Comparison of ENCODE assay signal across 8 cellular contexts in the genomic region with DNA sequence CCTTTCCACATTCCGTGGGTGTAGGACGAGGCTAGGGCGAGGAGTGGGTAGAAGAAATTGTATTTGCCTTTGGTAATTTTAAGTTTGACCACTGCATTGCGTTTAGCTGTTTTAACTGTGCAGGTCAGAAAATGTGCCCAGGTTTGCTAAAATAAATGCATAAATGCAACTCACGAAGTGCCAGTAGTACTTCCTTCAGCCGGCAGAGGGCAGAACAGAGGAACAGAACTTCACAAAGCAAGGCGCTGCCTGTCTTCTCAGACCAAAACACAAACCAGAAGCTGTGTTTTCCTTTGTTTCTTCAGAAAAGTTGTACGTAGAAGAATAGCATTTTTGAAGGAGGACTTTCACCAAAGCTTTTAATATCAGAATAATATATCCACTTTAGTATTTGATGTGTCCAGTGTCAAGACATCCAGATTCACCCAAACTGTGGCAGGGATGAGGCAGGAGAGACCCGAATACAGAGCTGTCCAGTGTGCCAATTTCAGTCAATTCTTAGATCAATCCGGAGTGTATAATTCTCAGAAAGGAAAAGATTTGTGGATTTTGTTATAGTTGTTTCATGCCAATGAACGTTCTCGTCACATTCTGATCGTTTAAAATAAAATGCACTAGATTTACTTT.
DNase-seq lines count a peak whose midpoint lies in the region; ATAC-seq, FAIRE-seq and TF ChIP-seq lines count a peak whose summit lies in the region.

No MANE protein-coding gene starts in this region.

- 34% methylated on average over 12 of the region's 13 CpGs for WGBS in mammary epithelial cell (ENCODE audit: low coverage, missing lambda C conversion rate)

- dilution Hi-C loops in mammary epithelial cell (cut with HindIII; ENCODE audit: low sequenced_read_pairs) = no loop called here

- CTCF ChIA-PET in mammary epithelial cell (lab: Charles Lee; ENCODE audit: low non-redundant PET) = interaction anchor here (0.7 kb wide), 1 partner anchor 404 kb away, joined by 3 read pairs; no protein-coding TSS in a partner anchor

- DNase-seq in DMS114 treated with DMSO at 0.1 percent for 48 hours (lab: John Stamatoyannopoulos, UW; ENCODE audit: unreplicated experiment) (peak; percentile 45), GM20000 (ENCODE audit: low spot score) (peak; percentile 22), LNCaP clone FGC (ENCODE audit: low read depth) (peak; percentile 39), mammary epithelial cell (peak; percentile 35), kidney epithelial cell (ENCODE audit: low read depth) (peak; percentile 4)
- DNase-seq in stimulated activated CD4-positive, alpha-beta T cell treated with anti-CD3 and anti-CD28 coated beads, Interleukin-2, amount 100 ng/mL, for 24 hours = peak; percentile 68 to 80

- peak; percentile 75 for FAIRE-seq in TTC549 (lab: Jason Lieb, UNC)

- H3K9ac ChIP-seq in mammary epithelial cell (ENCODE audit: insufficient read depth, low read length) = no peak overlapping the region

- H3K36me3 ChIP-seq in mammary epithelial cell (ENCODE audit: insufficient read depth, low read length) (no peaks in the 10 kb centered on the region), kidney epithelial cell (ENCODE audit: control insufficient read depth, insufficient read depth, low read length) (no peaks in the 10 kb centered on the region)

- no peaks in the 10 kb centered on the region for H3K4me1 ChIP-seq in mammary epithelial cell (ENCODE audit: insufficient read depth, low read length)

- intact Hi-C loops in mammary epithelial cell (cut with micrococcal nuclease) = loop anchor here (1.0 to 2.0 kb wide), 3 partner anchors 682 to 951 kb away; no protein-coding TSS in a partner anchor

- H3K4me3 ChIP-seq in LNCaP clone FGC (ENCODE audit: low read depth, low read length) (no peak overlapping the region), mammary epithelial cell (replicated peaks in 1 of 3; ENCODE audit: insufficient read depth in 1 of 3, low read depth in 2 of 3, low read length in 3 of 3) (no peak overlapping the region), kidney epithelial cell (ENCODE audit: low read depth, low read length) (no peak overlapping the region)

- no peak for ATAC-seq in GM21717 (IDR thresholded peaks at IDR 0.05; ENCODE audit: unreplicated experiment)

- no peaks in the 10 kb centered on the region for H3K79me2 ChIP-seq in mammary epithelial cell (ENCODE audit: insufficient read depth, low read length)

- H2AFZ ChIP-seq in mammary epithelial cell (ENCODE audit: low read depth, low read length) = no peak overlapping the region

- no peak overlapping the region for H3K27ac ChIP-seq in mammary epithelial cell (ENCODE audit: insufficient read depth, low read depth, low read length)

- H4K20me1 ChIP-seq in mammary epithelial cell (ENCODE audit: insufficient read depth, low read length) = no peaks in the 10 kb centered on the region

- H3K27me3 ChIP-seq in mammary epithelial cell (ENCODE audit: insufficient read depth, low read length) = no peaks in the 10 kb centered on the region
- H3K27me3 ChIP-seq in kidney epithelial cell (ENCODE audit: control insufficient read depth, insufficient read depth, low read length) = no peaks in the 10 kb centered on the region

- no peak overlapping the region for H3K4me2 ChIP-seq in mammary epithelial cell (ENCODE audit: insufficient read depth, low read depth, low read length)

- in situ Hi-C loops in mammary epithelial cell (cut with MboI; ENCODE audit: low sequenced_read_pairs in 2 of 2) = loop anchor here (10.0 to 25.0 kb wide), 2 partner anchors 948 to 956 kb away; no protein-coding TSS in a partner anchor

- no TSS peak for BruUV-seq in mammary epithelial cell (replicated peaks; lab: Mats Ljungman, UMichigan)

- H3K9me3 ChIP-seq in mammary epithelial cell (replicated peaks; ENCODE audit: insufficient read depth, low read length) = no peaks in the 10 kb centered on the region

- TF ChIP-seq CTCF in GM20000 (IDR thresholded peaks at IDR 0.05; ENCODE audit: extremely low read depth, missing control alignments) (peak; percentile 57), LNCaP clone FGC (IDR thresholded peaks at IDR 0.05; ENCODE audit: control insufficient read depth, extremely low read depth, insufficient read depth) (peak; percentile 84), mammary epithelial cell (conservative IDR thresholded peaks at IDR 0.05 in 1 of 2, IDR thresholded peaks at IDR 0.05 in 1 of 2; ENCODE audit: extremely low read depth in 1 of 2, insufficient read depth in 1 of 2, low read depth in 1 of 2, low read length in 2 of 2) (peak; percentile 76 to 77), kidney epithelial cell (IDR thresholded peaks at IDR 0.05; ENCODE audit: insufficient read depth, low read length, poor library complexity, severe bottlenecking) (peak; percentile 87)

Comparison
In these comparisons a context has a peak if more than half of its experiments do, and no peak if none do; other contexts are left out.
1. DNase-seq: peak in every context shown above with its lines; median percentile 74 in stimulated activated CD4-positive, alpha-beta T cell treated with anti-CD3 and anti-CD28 coated beads, Interleukin-2, amount 100 ng/mL, for 24 hours; 45 in DMS114 treated with DMSO at 0.1 percent for 48 hours; 39 in LNCaP clone FGC; 35 in mammary epithelial cell; 22 in GM20000; 4 in kidney epithelial cell.